ENCODE assay signal across 13 cellular contexts in the genomic region with DNA sequence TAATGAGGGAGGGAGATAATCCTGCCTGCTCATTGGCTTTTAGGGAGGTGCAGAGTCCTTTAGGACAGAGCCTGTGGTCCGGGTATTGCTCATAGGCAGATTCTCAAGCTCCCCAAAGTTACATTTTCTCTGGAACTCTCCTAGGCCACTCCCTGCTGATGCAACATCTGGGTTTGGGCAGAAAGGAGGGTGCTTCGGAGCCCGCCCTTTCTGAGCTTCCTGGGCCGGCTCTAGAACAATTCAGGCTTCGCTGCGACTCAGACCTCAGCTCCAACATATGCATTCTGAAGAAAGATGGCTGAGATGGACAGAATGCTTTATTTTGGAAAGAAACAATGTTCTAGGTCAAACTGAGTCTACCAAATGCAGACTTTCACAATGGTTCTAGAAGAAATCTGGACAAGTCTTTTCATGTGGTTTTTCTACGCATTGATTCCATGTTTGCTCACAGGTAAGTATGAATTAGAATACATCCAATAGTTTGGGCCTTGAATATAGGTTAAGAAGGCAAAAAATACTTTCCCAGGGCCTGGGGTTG. TPM values are rescaled to one million over a fixed set of nuclear protein-coding genes. Genes with fewer than 3 reads are reported as not detected.
DNase-seq lines count a peak whose midpoint lies in the region; ATAC-seq and TF ChIP-seq lines count a peak whose summit lies in the region.
"Had no signal": no experiment of that assay in that cellular context is flagged by ENCODE, and none has a peak within 500 bp of the region (broad histone marks: within the 10 kb centered on the region; RNA-seq: fewer than 3 reads in every experiment).

A gene with protein sequence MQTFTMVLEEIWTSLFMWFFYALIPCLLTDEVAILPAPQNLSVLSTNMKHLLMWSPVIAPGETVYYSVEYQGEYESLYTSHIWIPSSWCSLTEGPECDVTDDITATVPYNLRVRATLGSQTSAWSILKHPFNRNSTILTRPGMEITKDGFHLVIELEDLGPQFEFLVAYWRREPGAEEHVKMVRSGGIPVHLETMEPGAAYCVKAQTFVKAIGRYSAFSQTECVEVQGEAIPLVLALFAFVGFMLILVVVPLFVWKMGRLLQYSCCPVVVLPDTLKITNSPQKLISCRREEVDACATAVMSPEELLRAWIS (plus strand): TSS at position 233 of the 538 bp plus-strand sequence. CDS start 131 bp downstream, at position 364.

- no peaks in the 10 kb centered on the region for H4K20me1 ChIP-seq in osteoblast (ENCODE audit: insufficient read depth, low read length)

- peak; percentile 85 for ATAC-seq in esophagus mucosa
- no peak for ATAC-seq in HG03442 (IDR thresholded peaks at IDR 0.05; ENCODE audit: unreplicated experiment)

- H3K9me3 ChIP-seq in osteoblast (ENCODE audit: low read depth, low read length): no peaks in the 10 kb centered on the region
- H3K9me3 ChIP-seq: right atrium auricular region, upper lobe of left lung had no signal

- peak; percentile 4 for DNase-seq in ELF-1 (ENCODE audit: low read depth, low spot score)
- DNase-seq in NCI-H226: peak; percentile 88
- peak; percentile 69 for DNase-seq in osteoblast (ENCODE audit: insufficient read length, low spot score, missing footprints)
- DNase-seq in DMS53 treated with DMSO at 0.1 percent for 48 hours (lab: John Stamatoyannopoulos, UW; ENCODE audit: unreplicated experiment): no peak
- DNase-seq in ecto neural progenitor cell (ENCODE audit: low spot score): no peak
- DNase-seq in NCI-H146 (lab: John Stamatoyannopoulos, UW): no peak
- DNase-seq: DMS79, hypothalamus, RPMI8226, upper lobe of left lung had no signal

- TF ChIP-seq CTCF in osteoblast (IDR thresholded peaks at IDR 0.05; ENCODE audit: extremely low read depth, low read depth, low read length): no peak

- H3K4me2 ChIP-seq in osteoblast (ENCODE audit: insufficient read depth, low read length): no peak within 1 kb of the TSS

- H2AFZ ChIP-seq in osteoblast (ENCODE audit: low read length): no peak within 1 kb of the TSS

- no peak within 1 kb of the TSS for H3K27ac ChIP-seq in osteoblast (ENCODE audit: low read depth, low read length)
- H3K27ac ChIP-seq: right atrium auricular region, upper lobe of left lung had no signal

- H3K79me2 ChIP-seq in osteoblast (ENCODE audit: insufficient read depth, low read length): no peaks in the 10 kb centered on the region

- H3K4me3 ChIP-seq in osteoblast (ENCODE audit: insufficient read depth, low read length): no peak within 1 kb of the TSS
- H3K4me3 ChIP-seq: right atrium auricular region, upper lobe of left lung had no signal

- no peaks in the 10 kb centered on the region for H3K36me3 ChIP-seq in osteoblast (ENCODE audit: insufficient read depth, low read length)
- H3K36me3 ChIP-seq: right atrium auricular region, upper lobe of left lung had no signal

- no peaks in the 10 kb centered on the region for H3K27me3 ChIP-seq in osteoblast (ENCODE audit: insufficient read depth, low read length)
- H3K27me3 ChIP-seq: right atrium auricular region, upper lobe of left lung had no signal

- peaks cover 26% of the 10 kb centered on the region for H3K4me1 ChIP-seq in osteoblast (ENCODE audit: insufficient read depth, low read length)
- H3K4me1 ChIP-seq: right atrium auricular region had no signal

RNA-seq across cellular contexts. Expression of the gene that starts here (rescaled TPM):
- 94.7 TPM for total RNA-seq in esophagus mucosa
- total RNA-seq in osteoblast: 1.2 and 1.8 TPM in 2 replicates

Comparison
In these comparisons a context has a peak if more than half of its experiments do, and no peak if none do; other contexts are left out.
1. RNA of the gene that starts here (total RNA-seq): 94.7 TPM in esophagus mucosa (single experiment); 1.2 to 1.8 TPM in osteoblast; every median in the first group is over 10 times any median in the second.
2. DNase-seq: peak in ELF-1 (single experiment), NCI-H226 (single experiment) and osteoblast (single experiment); none in DMS53 treated with DMSO at 0.1 percent for 48 hours (single experiment), ecto neural progenitor cell (single experiment) and NCI-H146 (single experiment).